Comparison of ENCODE assay signal across 8 cellular contexts in genomic region chr6:26196846-26197683, GRCh38.
DNase-seq lines count a peak whose midpoint lies in the region; ATAC-seq and TF ChIP-seq lines count a peak whose summit lies in the region.

No MANE protein-coding gene starts in this region.

- WGBS in lower leg skin, 2 donors = 1 to 2% methylated on average over 40 to 50 of the region's 51 CpGs

- intact Hi-C loops in lower leg skin (cut with DNase I; ENCODE audit: low total_unique reads) = no loop called here

- CTCF ChIA-PET in activated CD4-positive, alpha-beta T cell treated with anti-CD3 and anti-CD28 coated beads, Interleukin-2, amount 10 ng/mL, durations not matched to agents 7 days and 5 days (lab: Charles Lee) = interaction anchor here (0.7 to 6.0 kb wide), 13 partner anchors 11 to 1668 kb away, joined by 3 to 59 read pairs (median 6); a partner anchor contains a TSS

- H3K4me1 Mint-ChIP-seq in activated CD4-positive, alpha-beta T cell treated with anti-CD3 and anti-CD28 coated beads, Interleukin-2, amount 10 ng/mL, durations not matched to agents 7 days and 5 days = peaks cover 44% of the 10 kb centered on the region

- TF ChIP-seq POLR2A in lower leg skin (IDR thresholded peaks at IDR 0.05) = peak in 1 of 2 donors; percentile 12

- no peak for TF ChIP-seq CTCF in lower leg skin (IDR thresholded peaks at IDR 0.05)

- no peaks in the 10 kb centered on the region for H3K27me3 Mint-ChIP-seq in activated CD4-positive, alpha-beta T cell treated with anti-CD3 and anti-CD28 coated beads, Interleukin-2, amount 10 ng/mL, durations not matched to agents 7 days and 5 days

- peak overlapping the region; percentile 98 for H3K27ac Mint-ChIP-seq in activated CD4-positive, alpha-beta T cell treated with anti-CD3 and anti-CD28 coated beads, Interleukin-2, amount 10 ng/mL, durations not matched to agents 7 days and 5 days

- H3K36me3 Mint-ChIP-seq in activated CD4-positive, alpha-beta T cell treated with anti-CD3 and anti-CD28 coated beads, Interleukin-2, amount 10 ng/mL, durations not matched to agents 7 days and 5 days (ENCODE audit: low read depth) = peaks cover 39% of the 10 kb centered on the region

- ATAC-seq in GM18873 (IDR thresholded peaks at IDR 0.05; ENCODE audit: low FRiP score, unreplicated experiment) (peak; percentile 35), HG03280 (IDR thresholded peaks at IDR 0.05; ENCODE audit: unreplicated experiment) (peak; percentile 44)

- no peaks in the 10 kb centered on the region for H3K9me3 Mint-ChIP-seq in activated CD4-positive, alpha-beta T cell treated with anti-CD3 and anti-CD28 coated beads, Interleukin-2, amount 10 ng/mL, durations not matched to agents 7 days and 5 days

- DNase-seq in AG20443 (ENCODE audit: low spot score) = peak; percentile 83
- peak; percentile 53 for DNase-seq in NCI-H510A (lab: John Stamatoyannopoulos, UW)
- DNase-seq in activated CD4-positive, alpha-beta T cell treated with anti-CD3 and anti-CD28 coated beads, Interleukin-2, amount 10 ng/mL, durations not matched to agents 7 days and 5 days = peak; percentile 91
- DNase-seq in ecto neural progenitor cell (ENCODE audit: low spot score) = peak; percentile 84
- DNase-seq in lower leg skin (ENCODE audit: low spot score in 2 of 2) = peak; percentile 77 to 92
- DNase-seq in stimulated activated CD4-positive, alpha-beta T cell treated with anti-CD3 and anti-CD28 coated beads, TNF-alpha, amount 100 ng/mL, for 4 hours (ENCODE audit: low read depth in 3 of 3) = peak in 2 of 3 experiments; percentile 52 to 67

- peak overlapping the region; percentile 39 for H3K4me3 ChIP-seq in lower leg skin (ENCODE audit: low read depth, poor library complexity, severe bottlenecking)

- H3K4me3 Mint-ChIP-seq in activated CD4-positive, alpha-beta T cell treated with anti-CD3 and anti-CD28 coated beads, Interleukin-2, amount 10 ng/mL, durations not matched to agents 7 days and 5 days = peak overlapping the region; percentile 99

- POLR2A ChIA-PET in activated CD4-positive, alpha-beta T cell treated with anti-CD3 and anti-CD28 coated beads, Interleukin-2, amount 10 ng/mL, durations not matched to agents 7 days and 5 days (lab: Charles Lee) = interaction anchor here (0.5 to 6.5 kb wide), 31 partner anchors 9 to 1696 kb away, joined by 3 to 205 read pairs (median 5); partner anchors contain the start of gene HMGN4

Comparison
In these comparisons a context has a peak if more than half of its experiments do, and no peak if none do; other contexts are left out.
1. Peak in every context shown above with its lines: DNase-seq, ATAC-seq and H3K4me3 ChIP-seq.